Comparison of ENCODE assay signal across 23 cellular contexts in genomic region chr13:100738176-100738855, GRCh38.
"Had no signal": no experiment of that assay in that cellular context is flagged by ENCODE, and none has a peak within 500 bp of the region (broad histone marks: within the 10 kb centered on the region; RNA-seq: fewer than 3 reads in every experiment).

No MANE protein-coding gene starts in this region.

- H3K27ac Mint-ChIP-seq: activated CD8-positive, alpha-beta T cell treated with anti-CD3 and anti-CD28 coated beads, Interleukin-2, amount 10 ng/mL, durations not matched to agents 7 days and 5 days; activated naive CD8-positive, alpha-beta T cell; naive thymus-derived CD4-positive, alpha-beta T cell had no signal

- H3K9me3 ChIP-seq: adrenal gland, left lung, testis, uterus had no signal

- H3K27me3 ChIP-seq: adrenal gland, left lung, testis, uterus had no signal

- DNase-seq: activated CD4-positive, alpha-beta T cell treated with anti-CD3 and anti-CD28 coated beads, Interleukin-2, amount 50 U/mL, for 1 hour; activated CD4-positive, CD25-positive, alpha-beta regulatory T cell treated with anti-CD3 and anti-CD28 coated beads, Interleukin-2, amount 50 U/mL, for 72 hours; activated CD8-positive, alpha-beta T cell treated with anti-CD3 and anti-CD28 coated beads, Interleukin-2, amount 10 ng/mL, durations not matched to agents 7 days and 5 days; activated T-cell treated with anti-CD3 and anti-CD28 coated beads, Interleukin-2, amount 50 U/mL, for 1 hour; adrenal gland; central memory CD4-positive, alpha-beta T cell; dermis blood vessel endothelial cell; effector CD8-positive, alpha-beta T cell; foreskin melanocyte; kidney glomerular epithelial cell; left lung; naive thymus-derived CD4-positive, alpha-beta T cell; occipital lobe; retina; stimulated activated CD4-positive, alpha-beta T cell treated with anti-CD3 and anti-CD28 coated beads, Interleukin-2, amount 100 ng/mL, for 48 hours; stimulated activated naive CD4-positive, alpha-beta T cell; testis; trophoblast cell; uterus had no signal

- H3K4me1 Mint-ChIP-seq: naive thymus-derived CD4-positive, alpha-beta T cell; neural crest cell had no signal

- H3K27ac ChIP-seq: adrenal gland, left lung, testis, uterus, VCaP had no signal

- H3K36me3 ChIP-seq: adrenal gland, left lung, uterus had no signal

- H3K4me1 ChIP-seq: adrenal gland, left lung, testis, uterus had no signal

- H3K4me3 Mint-ChIP-seq: activated CD8-positive, alpha-beta T cell treated with anti-CD3 and anti-CD28 coated beads, Interleukin-2, amount 10 ng/mL, durations not matched to agents 7 days and 5 days; activated naive CD8-positive, alpha-beta T cell; naive thymus-derived CD4-positive, alpha-beta T cell; neural crest cell had no signal

- H3K36me3 Mint-ChIP-seq: activated naive CD8-positive, alpha-beta T cell had no signal

- H3K4me3 ChIP-seq: adrenal gland, left lung, lung, testis, uterus had no signal
